1 cellular context compared by ENCODE assay signal in the genomic region with DNA sequence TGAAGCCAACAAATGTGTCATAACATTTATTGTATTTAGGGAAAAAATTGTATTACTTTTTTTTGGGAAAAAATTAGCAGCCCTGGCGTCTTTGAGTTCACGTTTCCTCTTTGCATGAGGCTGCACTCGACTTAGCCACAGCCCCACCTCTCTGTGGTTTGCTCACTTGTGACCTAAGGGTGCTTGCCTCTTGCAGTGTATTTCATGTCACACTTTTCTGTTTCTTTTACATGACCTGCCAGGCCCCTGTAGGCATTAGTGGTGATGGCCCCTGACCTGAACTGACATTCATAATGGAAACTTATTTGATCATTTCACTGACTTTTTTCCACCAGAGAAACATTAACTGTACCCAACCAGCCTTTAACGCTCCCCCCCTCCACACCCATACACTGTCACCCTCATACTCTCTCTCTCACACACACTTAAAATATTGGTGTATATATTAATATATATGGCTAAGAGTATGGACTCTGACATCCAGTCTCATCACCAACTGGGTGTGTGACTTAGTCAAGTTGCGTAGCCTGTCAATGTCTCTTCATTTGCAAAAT.
TF ChIP-seq lines count a peak whose summit lies in the region.

No MANE protein-coding gene starts in this region.

TF ChIP-seq in GM12878, 131 proteins besides CTCF, POLR2A, EP300 and RAD21 (continued from another document and continues in another):
- TF ChIP-seq SIN3A (IDR thresholded peaks at IDR 0.05; ENCODE audit: low read depth, low read length) (no peak), POLR2AphosphoS5 (IDR thresholded peaks at IDR 0.05; ENCODE audit: low read length) (no peak; the same call in 1 of the 2 replicates), DPF2 (IDR thresholded peaks at IDR 0.05) (peak; percentile 56; the same call in 1 of the 2 replicates), RELA (IDR thresholded peaks at IDR 0.05; ENCODE audit: borderline replicate concordance, partially characterized antibody) (no peak), KDM1A (IDR thresholded peaks at IDR 0.05; ENCODE audit: borderline replicate concordance) (no peak), TCF3 (IDR thresholded peaks at IDR 0.05; ENCODE audit: borderline replicate concordance, insufficient read depth, low read depth, low read length) (no peak), MTA3 (IDR thresholded peaks at IDR 0.05; ENCODE audit: borderline replicate concordance, low read length) (peak; percentile 42; the same call in 1 of the 2 replicates), CREB1 (IDR thresholded peaks at IDR 0.05; ENCODE audit: low read depth) (peak; percentile 68), SMAD1 (IDR thresholded peaks at IDR 0.05; ENCODE audit: low read depth, partially characterized antibody) (peak; percentile 66), BCL11A (IDR thresholded peaks at IDR 0.05; ENCODE audit: low read depth, low read length) (0 out of 2 replicates have a peak, but pooled peaks have one; percentile 30), GATAD2B (conservative IDR thresholded peaks at IDR 0.05; ENCODE audit: low read depth) (0 out of 2 replicates have a peak, but pooled peaks have one; percentile 40), CHD2 (IDR thresholded peaks at IDR 0.05; ENCODE audit: borderline replicate concordance, low read depth, low read length) (peak; percentile 61; the same call in 1 of the 2 replicates), TCF12 (IDR thresholded peaks at IDR 0.05; ENCODE audit: low read depth, low read length) (no peak), RBBP5 (conservative IDR thresholded peaks at IDR 0.05) (no peak), ESRRA (IDR thresholded peaks at IDR 0.05; ENCODE audit: low read length) (no peak), SRF (IDR thresholded peaks at IDR 0.05; ENCODE audit: low read depth in 2 of 2, low read length in 2 of 2) (no peak), BHLHE40 (IDR thresholded peaks at IDR 0.05; ENCODE audit: borderline replicate concordance in 1 of 2, low read depth in 2 of 2, low read length in 1 of 2) (peak; percentile 97), CREM (IDR thresholded peaks at IDR 0.05; ENCODE audit: low read depth) (peak; percentile 61; the same call in 1 of the 2 replicates), RAD51 (IDR thresholded peaks at IDR 0.05) (peak; percentile 50; the same call in 1 of the 2 replicates), MYB (IDR thresholded peaks at IDR 0.05; ENCODE audit: borderline replicate concordance, low read depth, low read length) (no peak), SMC3 (IDR thresholded peaks at IDR 0.05; ENCODE audit: borderline replicate concordance, low read length) (peak; percentile 17; the same call in 1 of the 2 replicates), SREBF1 (IDR thresholded peaks at IDR 0.05; ENCODE audit: low read length) (0 out of 2 replicates have a peak, but pooled peaks have one; percentile 13), NR2C1 (IDR thresholded peaks at IDR 0.05) (peak; percentile 70; the same call in 1 of the 2 replicates), IRF4 (IDR thresholded peaks at IDR 0.05; ENCODE audit: low read depth, low read length) (0 out of 2 replicates have a peak, but pooled peaks have one; percentile 40)
- TF ChIP-seq, protein P1, sequence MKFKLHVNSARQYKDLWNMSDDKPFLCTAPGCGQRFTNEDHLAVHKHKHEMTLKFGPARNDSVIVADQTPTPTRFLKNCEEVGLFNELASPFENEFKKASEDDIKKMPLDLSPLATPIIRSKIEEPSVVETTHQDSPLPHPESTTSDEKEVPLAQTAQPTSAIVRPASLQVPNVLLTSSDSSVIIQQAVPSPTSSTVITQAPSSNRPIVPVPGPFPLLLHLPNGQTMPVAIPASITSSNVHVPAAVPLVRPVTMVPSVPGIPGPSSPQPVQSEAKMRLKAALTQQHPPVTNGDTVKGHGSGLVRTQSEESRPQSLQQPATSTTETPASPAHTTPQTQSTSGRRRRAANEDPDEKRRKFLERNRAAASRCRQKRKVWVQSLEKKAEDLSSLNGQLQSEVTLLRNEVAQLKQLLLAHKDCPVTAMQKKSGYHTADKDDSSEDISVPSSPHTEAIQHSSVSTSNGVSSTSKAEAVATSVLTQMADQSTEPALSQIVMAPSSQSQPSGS (IDR thresholded peaks at IDR 0.05; ENCODE audit: low read length), result 0 out of 2 replicates have a peak, but pooled peaks have one; percentile 32
- TF ChIP-seq, protein P2, sequence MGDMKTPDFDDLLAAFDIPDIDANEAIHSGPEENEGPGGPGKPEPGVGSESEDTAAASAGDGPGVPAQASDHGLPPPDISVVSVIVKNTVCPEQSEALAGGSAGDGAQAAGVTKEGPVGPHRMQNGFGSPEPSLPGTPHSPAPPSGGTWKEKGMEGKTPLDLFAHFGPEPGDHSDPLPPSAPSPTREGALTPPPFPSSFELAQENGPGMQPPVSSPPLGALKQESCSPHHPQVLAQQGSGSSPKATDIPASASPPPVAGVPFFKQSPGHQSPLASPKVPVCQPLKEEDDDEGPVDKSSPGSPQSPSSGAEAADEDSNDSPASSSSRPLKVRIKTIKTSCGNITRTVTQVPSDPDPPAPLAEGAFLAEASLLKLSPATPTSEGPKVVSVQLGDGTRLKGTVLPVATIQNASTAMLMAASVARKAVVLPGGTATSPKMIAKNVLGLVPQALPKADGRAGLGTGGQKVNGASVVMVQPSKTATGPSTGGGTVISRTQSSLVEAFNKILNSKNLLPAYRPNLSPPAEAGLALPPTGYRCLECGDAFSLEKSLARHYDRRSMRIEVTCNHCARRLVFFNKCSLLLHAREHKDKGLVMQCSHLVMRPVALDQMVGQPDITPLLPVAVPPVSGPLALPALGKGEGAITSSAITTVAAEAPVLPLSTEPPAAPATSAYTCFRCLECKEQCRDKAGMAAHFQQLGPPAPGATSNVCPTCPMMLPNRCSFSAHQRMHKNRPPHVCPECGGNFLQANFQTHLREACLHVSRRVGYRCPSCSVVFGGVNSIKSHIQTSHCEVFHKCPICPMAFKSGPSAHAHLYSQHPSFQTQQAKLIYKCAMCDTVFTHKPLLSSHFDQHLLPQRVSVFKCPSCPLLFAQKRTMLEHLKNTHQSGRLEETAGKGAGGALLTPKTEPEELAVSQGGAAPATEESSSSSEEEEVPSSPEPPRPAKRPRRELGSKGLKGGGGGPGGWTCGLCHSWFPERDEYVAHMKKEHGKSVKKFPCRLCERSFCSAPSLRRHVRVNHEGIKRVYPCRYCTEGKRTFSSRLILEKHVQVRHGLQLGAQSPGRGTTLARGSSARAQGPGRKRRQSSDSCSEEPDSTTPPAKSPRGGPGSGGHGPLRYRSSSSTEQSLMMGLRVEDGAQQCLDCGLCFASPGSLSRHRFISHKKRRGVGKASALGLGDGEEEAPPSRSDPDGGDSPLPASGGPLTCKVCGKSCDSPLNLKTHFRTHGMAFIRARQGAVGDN (IDR thresholded peaks at IDR 0.05), result peak; percentile 90
- TF ChIP-seq, protein P3, sequence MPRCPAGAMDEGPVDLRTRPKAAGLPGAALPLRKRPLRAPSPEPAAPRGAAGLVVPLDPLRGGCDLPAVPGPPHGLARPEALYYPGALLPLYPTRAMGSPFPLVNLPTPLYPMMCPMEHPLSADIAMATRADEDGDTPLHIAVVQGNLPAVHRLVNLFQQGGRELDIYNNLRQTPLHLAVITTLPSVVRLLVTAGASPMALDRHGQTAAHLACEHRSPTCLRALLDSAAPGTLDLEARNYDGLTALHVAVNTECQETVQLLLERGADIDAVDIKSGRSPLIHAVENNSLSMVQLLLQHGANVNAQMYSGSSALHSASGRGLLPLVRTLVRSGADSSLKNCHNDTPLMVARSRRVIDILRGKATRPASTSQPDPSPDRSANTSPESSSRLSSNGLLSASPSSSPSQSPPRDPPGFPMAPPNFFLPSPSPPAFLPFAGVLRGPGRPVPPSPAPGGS (IDR thresholded peaks at IDR 0.05; ENCODE audit: borderline replicate concordance, insufficient read depth, low read depth, low read length, poor library complexity, severe bottlenecking), result peak; percentile 27
- TF ChIP-seq, protein P4, sequence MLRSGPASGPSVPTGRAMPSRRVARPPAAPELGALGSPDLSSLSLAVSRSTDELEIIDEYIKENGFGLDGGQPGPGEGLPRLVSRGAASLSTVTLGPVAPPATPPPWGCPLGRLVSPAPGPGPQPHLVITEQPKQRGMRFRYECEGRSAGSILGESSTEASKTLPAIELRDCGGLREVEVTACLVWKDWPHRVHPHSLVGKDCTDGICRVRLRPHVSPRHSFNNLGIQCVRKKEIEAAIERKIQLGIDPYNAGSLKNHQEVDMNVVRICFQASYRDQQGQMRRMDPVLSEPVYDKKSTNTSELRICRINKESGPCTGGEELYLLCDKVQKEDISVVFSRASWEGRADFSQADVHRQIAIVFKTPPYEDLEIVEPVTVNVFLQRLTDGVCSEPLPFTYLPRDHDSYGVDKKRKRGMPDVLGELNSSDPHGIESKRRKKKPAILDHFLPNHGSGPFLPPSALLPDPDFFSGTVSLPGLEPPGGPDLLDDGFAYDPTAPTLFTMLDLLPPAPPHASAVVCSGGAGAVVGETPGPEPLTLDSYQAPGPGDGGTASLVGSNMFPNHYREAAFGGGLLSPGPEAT (IDR thresholded peaks at IDR 0.05; ENCODE audit: low read depth), result peak; percentile 68; the same call in 1 of the 2 replicates
- TF ChIP-seq, protein P5, sequence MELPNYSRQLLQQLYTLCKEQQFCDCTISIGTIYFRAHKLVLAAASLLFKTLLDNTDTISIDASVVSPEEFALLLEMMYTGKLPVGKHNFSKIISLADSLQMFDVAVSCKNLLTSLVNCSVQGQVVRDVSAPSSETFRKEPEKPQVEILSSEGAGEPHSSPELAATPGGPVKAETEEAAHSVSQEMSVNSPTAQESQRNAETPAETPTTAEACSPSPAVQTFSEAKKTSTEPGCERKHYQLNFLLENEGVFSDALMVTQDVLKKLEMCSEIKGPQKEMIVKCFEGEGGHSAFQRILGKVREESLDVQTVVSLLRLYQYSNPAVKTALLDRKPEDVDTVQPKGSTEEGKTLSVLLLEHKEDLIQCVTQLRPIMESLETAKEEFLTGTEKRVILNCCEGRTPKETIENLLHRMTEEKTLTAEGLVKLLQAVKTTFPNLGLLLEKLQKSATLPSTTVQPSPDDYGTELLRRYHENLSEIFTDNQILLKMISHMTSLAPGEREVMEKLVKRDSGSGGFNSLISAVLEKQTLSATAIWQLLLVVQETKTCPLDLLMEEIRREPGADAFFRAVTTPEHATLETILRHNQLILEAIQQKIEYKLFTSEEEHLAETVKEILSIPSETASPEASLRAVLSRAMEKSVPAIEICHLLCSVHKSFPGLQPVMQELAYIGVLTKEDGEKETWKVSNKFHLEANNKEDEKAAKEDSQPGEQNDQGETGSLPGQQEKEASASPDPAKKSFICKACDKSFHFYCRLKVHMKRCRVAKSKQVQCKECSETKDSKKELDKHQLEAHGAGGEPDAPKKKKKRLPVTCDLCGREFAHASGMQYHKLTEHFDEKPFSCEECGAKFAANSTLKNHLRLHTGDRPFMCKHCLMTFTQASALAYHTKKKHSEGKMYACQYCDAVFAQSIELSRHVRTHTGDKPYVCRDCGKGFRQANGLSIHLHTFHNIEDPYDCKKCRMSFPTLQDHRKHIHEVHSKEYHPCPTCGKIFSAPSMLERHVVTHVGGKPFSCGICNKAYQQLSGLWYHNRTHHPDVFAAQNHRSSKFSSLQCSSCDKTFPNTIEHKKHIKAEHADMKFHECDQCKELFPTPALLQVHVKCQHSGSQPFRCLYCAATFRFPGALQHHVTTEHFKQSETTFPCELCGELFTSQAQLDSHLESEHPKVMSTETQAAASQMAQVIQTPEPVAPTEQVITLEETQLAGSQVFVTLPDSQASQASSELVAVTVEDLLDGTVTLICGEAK (IDR thresholded peaks at IDR 0.05; ENCODE audit: borderline replicate concordance), result no peak
- TF ChIP-seq, protein P6, sequence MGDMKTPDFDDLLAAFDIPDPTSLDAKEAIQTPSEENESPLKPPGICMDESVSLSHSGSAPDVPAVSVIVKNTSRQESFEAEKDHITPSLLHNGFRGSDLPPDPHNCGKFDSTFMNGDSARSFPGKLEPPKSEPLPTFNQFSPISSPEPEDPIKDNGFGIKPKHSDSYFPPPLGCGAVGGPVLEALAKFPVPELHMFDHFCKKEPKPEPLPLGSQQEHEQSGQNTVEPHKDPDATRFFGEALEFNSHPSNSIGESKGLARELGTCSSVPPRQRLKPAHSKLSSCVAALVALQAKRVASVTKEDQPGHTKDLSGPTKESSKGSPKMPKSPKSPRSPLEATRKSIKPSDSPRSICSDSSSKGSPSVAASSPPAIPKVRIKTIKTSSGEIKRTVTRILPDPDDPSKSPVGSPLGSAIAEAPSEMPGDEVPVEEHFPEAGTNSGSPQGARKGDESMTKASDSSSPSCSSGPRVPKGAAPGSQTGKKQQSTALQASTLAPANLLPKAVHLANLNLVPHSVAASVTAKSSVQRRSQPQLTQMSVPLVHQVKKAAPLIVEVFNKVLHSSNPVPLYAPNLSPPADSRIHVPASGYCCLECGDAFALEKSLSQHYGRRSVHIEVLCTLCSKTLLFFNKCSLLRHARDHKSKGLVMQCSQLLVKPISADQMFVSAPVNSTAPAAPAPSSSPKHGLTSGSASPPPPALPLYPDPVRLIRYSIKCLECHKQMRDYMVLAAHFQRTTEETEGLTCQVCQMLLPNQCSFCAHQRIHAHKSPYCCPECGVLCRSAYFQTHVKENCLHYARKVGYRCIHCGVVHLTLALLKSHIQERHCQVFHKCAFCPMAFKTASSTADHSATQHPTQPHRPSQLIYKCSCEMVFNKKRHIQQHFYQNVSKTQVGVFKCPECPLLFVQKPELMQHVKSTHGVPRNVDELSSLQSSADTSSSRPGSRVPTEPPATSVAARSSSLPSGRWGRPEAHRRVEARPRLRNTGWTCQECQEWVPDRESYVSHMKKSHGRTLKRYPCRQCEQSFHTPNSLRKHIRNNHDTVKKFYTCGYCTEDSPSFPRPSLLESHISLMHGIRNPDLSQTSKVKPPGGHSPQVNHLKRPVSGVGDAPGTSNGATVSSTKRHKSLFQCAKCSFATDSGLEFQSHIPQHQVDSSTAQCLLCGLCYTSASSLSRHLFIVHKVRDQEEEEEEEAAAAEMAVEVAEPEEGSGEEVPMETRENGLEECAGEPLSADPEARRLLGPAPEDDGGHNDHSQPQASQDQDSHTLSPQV (IDR thresholded peaks at IDR 0.05), result peak; percentile 73; the same call in 1 of the 2 replicates
- TF ChIP-seq, protein P7, sequence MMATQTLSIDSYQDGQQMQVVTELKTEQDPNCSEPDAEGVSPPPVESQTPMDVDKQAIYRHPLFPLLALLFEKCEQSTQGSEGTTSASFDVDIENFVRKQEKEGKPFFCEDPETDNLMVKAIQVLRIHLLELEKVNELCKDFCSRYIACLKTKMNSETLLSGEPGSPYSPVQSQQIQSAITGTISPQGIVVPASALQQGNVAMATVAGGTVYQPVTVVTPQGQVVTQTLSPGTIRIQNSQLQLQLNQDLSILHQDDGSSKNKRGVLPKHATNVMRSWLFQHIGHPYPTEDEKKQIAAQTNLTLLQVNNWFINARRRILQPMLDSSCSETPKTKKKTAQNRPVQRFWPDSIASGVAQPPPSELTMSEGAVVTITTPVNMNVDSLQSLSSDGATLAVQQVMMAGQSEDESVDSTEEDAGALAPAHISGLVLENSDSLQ (IDR thresholded peaks at IDR 0.05), result peak; percentile 47; the same call in 1 of the 2 replicates
- TF ChIP-seq, protein P8, sequence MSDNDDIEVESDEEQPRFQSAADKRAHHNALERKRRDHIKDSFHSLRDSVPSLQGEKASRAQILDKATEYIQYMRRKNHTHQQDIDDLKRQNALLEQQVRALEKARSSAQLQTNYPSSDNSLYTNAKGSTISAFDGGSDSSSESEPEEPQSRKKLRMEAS (IDR thresholded peaks at IDR 0.05; ENCODE audit: low read depth, low read length), result no peak
